9 cellular contexts compared by ENCODE assay signal in genomic region chr19:29687244-29687896, GRCh38. TPM values are rescaled to one million over a fixed set of nuclear protein-coding genes. Genes with fewer than 3 reads are reported as not detected.
A peak's percentile ranks its signal among the peaks of the same experiment; 100 is the strongest.
DNase-seq lines count a peak whose midpoint lies in the region; ATAC-seq and TF ChIP-seq lines count a peak whose summit lies in the region.
"Had no signal": no experiment of that assay in that cellular context is flagged by ENCODE, and none has a peak within 500 bp of the region (broad histone marks: within the 10 kb centered on the region; RNA-seq: fewer than 3 reads in every experiment).

No MANE protein-coding gene starts in this region.

- peak; percentile 86 for DNase-seq in AG08396 (ENCODE audit: low spot score)
- peak; percentile 93 for DNase-seq in MG63
- DNase-seq in astrocyte of the spinal cord (ENCODE audit: low read depth, low spot score): peak; percentile 95
- peak; percentile 94 for DNase-seq in osteoblast (ENCODE audit: insufficient read length, low spot score, missing footprints)

- peak overlapping the region; percentile 92 for H3K4me2 ChIP-seq in osteoblast (ENCODE audit: insufficient read depth, low read length)

- H3K27me3 ChIP-seq in MG63 (no peaks in the 10 kb centered on the region), osteoblast (ENCODE audit: insufficient read depth, low read length) (no peaks in the 10 kb centered on the region)

- TF ChIP-seq POLR2A in GM18505 (IDR thresholded peaks at IDR 0.05; ENCODE audit: borderline replicate concordance, extremely low read depth, insufficient read depth, insufficient read length): no peak

- H3K36me3 ChIP-seq in MG63 (peaks cover 6% of the 10 kb centered on the region), osteoblast (ENCODE audit: insufficient read depth, low read length) (no peaks in the 10 kb centered on the region)

- in situ Hi-C loops in astrocyte of the spinal cord (cut with HindIII; ENCODE audit: low sequenced_read_pairs): no loop called here

- H2AFZ ChIP-seq in osteoblast (ENCODE audit: low read length): peak overlapping the region; percentile 94

- ATAC-seq in HG03432 (IDR thresholded peaks at IDR 0.05; ENCODE audit: unreplicated experiment): no peak
- no peak for ATAC-seq in GM18861 (IDR thresholded peaks at IDR 0.05; ENCODE audit: unreplicated experiment)
- no peak for ATAC-seq in GM18505 (IDR thresholded peaks at IDR 0.05; ENCODE audit: unreplicated experiment)
- ATAC-seq in GM18858 (IDR thresholded peaks at IDR 0.05; ENCODE audit: unreplicated experiment): no peak
- ATAC-seq: Panc1 had no signal

- H3K79me2 ChIP-seq in osteoblast (ENCODE audit: insufficient read depth, low read length): no peaks in the 10 kb centered on the region

- H3K27ac ChIP-seq in osteoblast (ENCODE audit: low read depth, low read length): peak overlapping the region; percentile 98

- H4K20me1 ChIP-seq in osteoblast (ENCODE audit: insufficient read depth, low read length): no peaks in the 10 kb centered on the region

- peaks cover 45% of the 10 kb centered on the region for H3K4me1 ChIP-seq in osteoblast (ENCODE audit: insufficient read depth, low read length)

- TF ChIP-seq CTCF in astrocyte of the spinal cord (IDR thresholded peaks at IDR 0.05; ENCODE audit: low read depth, low read length): no peak
- TF ChIP-seq CTCF in osteoblast (IDR thresholded peaks at IDR 0.05; ENCODE audit: extremely low read depth, low read depth, low read length): no peak

- peak overlapping the region; percentile 47 for H3K4me3 ChIP-seq in MG63
- H3K4me3 ChIP-seq in astrocyte of the spinal cord (ENCODE audit: low read depth, low read length): peak overlapping the region; percentile 12
- H3K4me3 ChIP-seq in osteoblast (ENCODE audit: insufficient read depth, low read length): peak overlapping the region; percentile 74

- H3K9me3 ChIP-seq in MG63 (peaks cover 7% of the 10 kb centered on the region), osteoblast (ENCODE audit: low read depth, low read length) (peaks cover 6% of the 10 kb centered on the region)

RNA-seq across cellular contexts. Expression of gene PLEKHF1, which starts 22.1 kb away (rescaled TPM):
- total RNA-seq in MG63 (2014; rRNA removed; shearing (Covaris generic); ENCODE audit: low replicate concordance): 22.2 and 37.5 TPM in 2 replicates
- 86.9 and 106 TPM in 2 replicates for total RNA-seq in osteoblast

RNA-seq across cellular contexts. Expression of gene C19orf12, which starts 27.7 kb away (rescaled TPM):
- 35.6 and 47.0 TPM in 2 replicates for total RNA-seq in MG63 (2014; rRNA removed; shearing (Covaris generic); ENCODE audit: low replicate concordance)
- 48.5 and 52.7 TPM in 2 replicates for total RNA-seq in osteoblast

Comparison
In these comparisons a context has a peak if more than half of its experiments do, and no peak if none do; other contexts are left out.
1. H3K4me3 ChIP-seq: peak in every context shown above with its lines; median percentile 74 in osteoblast; 47 in MG63; 12 in astrocyte of the spinal cord.